ENCODE assay signal across 23 cellular contexts in the genomic region with DNA sequence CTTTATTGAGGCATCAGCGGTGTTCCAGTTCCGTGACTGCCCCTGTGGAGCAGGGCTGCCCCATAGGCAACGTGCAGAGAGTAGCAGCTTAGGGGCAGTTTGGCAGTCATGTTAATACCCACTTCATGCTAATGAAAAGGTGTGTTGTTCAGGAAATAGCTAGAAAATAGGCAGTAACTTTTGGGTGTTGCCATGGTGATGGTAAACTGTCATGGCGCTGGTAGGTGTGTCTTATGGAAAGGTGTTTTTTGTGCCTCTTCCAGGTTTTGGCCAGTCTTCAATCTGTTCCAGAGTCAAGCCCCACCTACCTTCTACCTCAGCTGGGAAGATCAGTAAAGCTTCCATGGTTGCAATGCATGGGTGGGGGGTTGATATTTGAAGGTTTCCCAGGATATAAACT. TPM values are rescaled to one million over a fixed set of nuclear protein-coding genes. Genes with fewer than 3 reads are reported as not detected.
DNase-seq lines count a peak whose midpoint lies in the region; ATAC-seq, FAIRE-seq and TF ChIP-seq lines count a peak whose summit lies in the region.
"Had no signal": no experiment of that assay in that cellular context is flagged by ENCODE, and none has a peak within 500 bp of the region (broad histone marks: within the 10 kb centered on the region; RNA-seq: fewer than 3 reads in every experiment).

No MANE protein-coding gene starts in this region.

- 89% methylated on average over 4 of the region's 4 CpGs; no CpG with 5 or more reads in 1 of the 2 experiments for WGBS in H1 (ENCODE audit: extremely low coverage in 1 of 2, insufficient coverage in 1 of 2, insufficient read length in 1 of 2, insufficient replicate concordance in 2 of 2, low coverage in 1 of 2, low lambda C conversion rate in 2 of 2, missing lambda C conversion rate in 1 of 2), 2 experiments

- H4K91ac ChIP-seq in H1 (replicated peaks; ENCODE audit: insufficient read length, low read length): no peak overlapping the region

- no peaks in the 10 kb centered on the region for H3K4me1 ChIP-seq in H1 (replicated peaks in 1 of 4; ENCODE audit: control insufficient read depth in 3 of 4, insufficient read depth in 4 of 4, low read length in 3 of 4)
- H3K4me1 ChIP-seq: A549, BE2C, HAP-1 had no signal

- CTCF ChIA-PET in activated CD4-positive, alpha-beta T cell treated with anti-CD3 and anti-CD28 coated beads, Interleukin-2, amount 10 ng/mL, durations not matched to agents 7 days and 5 days (lab: Charles Lee): no interaction called here
- CTCF ChIA-PET in WTC11 (lab: Charles Lee): interaction anchor here (0.8 kb wide), 1 partner anchor 17 kb away, joined by 3 read pairs; no protein-coding TSS in a partner anchor
- CTCF ChIA-PET in H1 (lab: Charles Lee; ENCODE audit: partially characterized antibody): interaction anchor here (0.6 kb wide), 1 partner anchor 88 kb away, joined by 3 read pairs; no protein-coding TSS in a partner anchor

- H3K9ac ChIP-seq in H1 (replicated peaks in 1 of 4; ENCODE audit: extremely low read depth in 1 of 4, low read depth in 3 of 4, low read length in 3 of 4): no peak overlapping the region
- H3K9ac ChIP-seq: BLaER1 treated with 17β-estradiol and CSF1 and Interleukin-3, amounts not matched to agents 10 nM and 100 nM; GM23248 had no signal

- POLR2A ChIA-PET in activated CD4-positive, alpha-beta T cell treated with anti-CD3 and anti-CD28 coated beads, Interleukin-2, amount 10 ng/mL, durations not matched to agents 7 days and 5 days (lab: Charles Lee): no interaction called here
- POLR2A ChIA-PET in WTC11 (lab: Charles Lee): no interaction called here
- POLR2A ChIA-PET in H1 (lab: Charles Lee; ENCODE audit: partially characterized antibody): no interaction called here

- H3K27ac ChIP-seq in H1 (ENCODE audit: low read depth, low read length) (no peak overlapping the region), temporal lobe (ENCODE audit: low read depth, low read length) (peak overlapping the region; percentile 9)
- H3K27ac ChIP-seq: A549; BLaER1 treated with 17β-estradiol and CSF1 and Interleukin-3, amounts not matched to agents 10 nM and 100 nM; GM23248 had no signal

- no peaks in the 10 kb centered on the region for H4K20me1 ChIP-seq in H1 (replicated peaks in 1 of 2; ENCODE audit: control insufficient read depth in 1 of 2, insufficient read depth in 2 of 2, low read length in 2 of 2)
- H4K20me1 ChIP-seq: BLaER1 treated with 17β-estradiol and CSF1 and Interleukin-3, amounts not matched to agents 10 nM and 100 nM had no signal

- DNase-seq in activated CD4-positive, alpha-beta T cell treated with anti-CD3 and anti-CD28 coated beads, Interleukin-2, amount 10 ng/mL, durations not matched to agents 24 days and 14 days: peak; percentile 35
- no peak for DNase-seq in activated CD4-positive, alpha-beta T cell treated with anti-CD3 and anti-CD28 coated beads, Interleukin-2, amount 10 ng/mL, durations not matched to agents 7 days and 5 days
- DNase-seq in WTC11 (ENCODE audit: low spot score) (no peak), H1 (ENCODE audit: low read depth in 1 of 2, low spot score in 2 of 2) (no peak), C1 segment of cervical spinal cord (lab: John Stamatoyannopoulos, UW) (no peak), dermis blood vessel endothelial cell (no peak)
- DNase-seq: 8988T; AML-193; BE2C; Calu3; CD4-positive, alpha-beta memory T cell; COR-L47; DMS79; EL; GDM1 had no signal

- no peaks in the 10 kb centered on the region for H3K27me3 ChIP-seq in H1 (replicated peaks in 1 of 4; ENCODE audit: control insufficient read depth in 3 of 4, extremely low read depth in 1 of 4, insufficient read depth in 3 of 4, low read length in 3 of 4)
- H3K27me3 ChIP-seq: BE2C; BLaER1 treated with 17β-estradiol and CSF1 and Interleukin-3, amounts not matched to agents 10 nM and 100 nM had no signal

- no peak for TF ChIP-seq POLR2A in H1 (IDR thresholded peaks at IDR 0.05; ENCODE audit: control extremely low read depth in 1 of 2, low read depth in 2 of 2, low read length in 2 of 2)

- no peak overlapping the region for H3K4me3 Mint-ChIP-seq in activated CD4-positive, alpha-beta T cell treated with anti-CD3 and anti-CD28 coated beads, Interleukin-2, amount 10 ng/mL, durations not matched to agents 24 days and 14 days
- H3K4me3 Mint-ChIP-seq in activated CD4-positive, alpha-beta T cell treated with anti-CD3 and anti-CD28 coated beads, Interleukin-2, amount 10 ng/mL, durations not matched to agents 7 days and 5 days: no peak overlapping the region
- H3K4me3 Mint-ChIP-seq in WTC11: no peak overlapping the region
- H3K4me3 Mint-ChIP-seq: CD4-positive, alpha-beta memory T cell; HFFc6 had no signal

- peaks cover 15% of the 10 kb centered on the region for H3K27me3 Mint-ChIP-seq in activated CD4-positive, alpha-beta T cell treated with anti-CD3 and anti-CD28 coated beads, Interleukin-2, amount 10 ng/mL, durations not matched to agents 24 days and 14 days
- peaks cover 25% of the 10 kb centered on the region for H3K27me3 Mint-ChIP-seq in activated CD4-positive, alpha-beta T cell treated with anti-CD3 and anti-CD28 coated beads, Interleukin-2, amount 10 ng/mL, durations not matched to agents 7 days and 5 days
- H3K27me3 Mint-ChIP-seq in WTC11 (ENCODE audit: low read depth): no peaks in the 10 kb centered on the region

- H2AFZ ChIP-seq in H1 (ENCODE audit: low read length): peak overlapping the region; percentile 41; the same call in 1 of the 2 replicates
- H2AFZ ChIP-seq: GM23248 had no signal

- H3K4me3 ChIP-seq in H1 (ENCODE audit: extremely low read depth in 1 of 4, insufficient read depth in 2 of 4, low read depth in 3 of 4, low read length in 4 of 4): no peak overlapping the region
- H3K4me3 ChIP-seq: A549; BLaER1 treated with 17β-estradiol and CSF1 and Interleukin-3, amounts not matched to agents 10 nM and 100 nM; GM12878; GM23248; HAP-1 had no signal

- H4K8ac ChIP-seq in H1 (ENCODE audit: extremely low read depth, insufficient read depth, low read length): no peak overlapping the region

- no peak overlapping the region for H2BK15ac ChIP-seq in H1 (ENCODE audit: low read length)

- H3K27ac Mint-ChIP-seq in activated CD4-positive, alpha-beta T cell treated with anti-CD3 and anti-CD28 coated beads, Interleukin-2, amount 10 ng/mL, durations not matched to agents 24 days and 14 days: no peak overlapping the region
- H3K27ac Mint-ChIP-seq in activated CD4-positive, alpha-beta T cell treated with anti-CD3 and anti-CD28 coated beads, Interleukin-2, amount 10 ng/mL, durations not matched to agents 7 days and 5 days: no peak overlapping the region
- no peak overlapping the region for H3K27ac Mint-ChIP-seq in WTC11
- H3K27ac Mint-ChIP-seq: CD4-positive, alpha-beta memory T cell; HFFc6 had no signal

- no peak overlapping the region for H2BK20ac ChIP-seq in H1 (ENCODE audit: low read length)

- no peak overlapping the region for H3K56ac ChIP-seq in H1 (replicated peaks; ENCODE audit: insufficient read length, low read depth, low read length)

- H2BK120ac ChIP-seq in H1 (replicated peaks; ENCODE audit: low read depth, low read length): no peak overlapping the region

- no peak for FAIRE-seq in H1 (lab: Jason Lieb, UNC)
- FAIRE-seq: A549, GM12878, GM19239 had no signal

- no peak overlapping the region for H3K4me2 ChIP-seq in H1 (ENCODE audit: insufficient read depth in 1 of 2, low read depth in 2 of 2, low read length in 2 of 2)
- H3K4me2 ChIP-seq: BLaER1 treated with 17β-estradiol and CSF1 and Interleukin-3, amounts not matched to agents 10 nM and 100 nM had no signal

- TF ChIP-seq EP300 in H1 (IDR thresholded peaks at IDR 0.05; ENCODE audit: borderline replicate concordance in 1 of 2, low read depth in 2 of 2, low read length in 2 of 2): no peak

- H2BK5ac ChIP-seq in H1 (ENCODE audit: low read depth, low read length): no peak overlapping the region

- no peaks in the 10 kb centered on the region for H3K9me3 Mint-ChIP-seq in activated CD4-positive, alpha-beta T cell treated with anti-CD3 and anti-CD28 coated beads, Interleukin-2, amount 10 ng/mL, durations not matched to agents 24 days and 14 days
- no peaks in the 10 kb centered on the region for H3K9me3 Mint-ChIP-seq in activated CD4-positive, alpha-beta T cell treated with anti-CD3 and anti-CD28 coated beads, Interleukin-2, amount 10 ng/mL, durations not matched to agents 7 days and 5 days
- H3K9me3 Mint-ChIP-seq in WTC11: peaks cover 4% of the 10 kb centered on the region; the same call in 1 of the 2 replicates
- H3K9me3 Mint-ChIP-seq: HFFc6 had no signal

- no peak overlapping the region for H4K5ac ChIP-seq in H1 (ENCODE audit: insufficient read length, low read depth, low read length)

- H2BK12ac ChIP-seq in H1 (ENCODE audit: low read depth, low read length): no peak overlapping the region

- H3K23ac ChIP-seq in H1 (ENCODE audit: insufficient read length): no peak overlapping the region

- ATAC-seq in WTC11: 0 out of 2 replicates have a peak, but pooled peaks have one; percentile 50
- ATAC-seq: GM12878 had no signal

- no peaks in the 10 kb centered on the region for H3K79me2 ChIP-seq in H1 (ENCODE audit: control insufficient read depth in 1 of 2, insufficient read depth in 2 of 2, low read length in 2 of 2)

- H3K23me2 ChIP-seq in H1 (ENCODE audit: low read depth, low read length): no peaks in the 10 kb centered on the region

- no peak overlapping the region for H3K4ac ChIP-seq in H1 (replicated peaks; ENCODE audit: insufficient read length, low read depth, low read length)

- H2AK5ac ChIP-seq in H1 (ENCODE audit: low read depth, low read length): no peak overlapping the region

- TF ChIP-seq RAD21 in H1 (IDR thresholded peaks at IDR 0.05 in 1 of 2, conservative IDR thresholded peaks at IDR 0.05 in 1 of 2; ENCODE audit: low read depth in 2 of 2, low read length in 2 of 2): no peak

- no peaks in the 10 kb centered on the region for H3K79me1 ChIP-seq in H1 (ENCODE audit: low read depth, low read length)

- no peaks in the 10 kb centered on the region for H3K36me3 Mint-ChIP-seq in activated CD4-positive, alpha-beta T cell treated with anti-CD3 and anti-CD28 coated beads, Interleukin-2, amount 10 ng/mL, durations not matched to agents 24 days and 14 days (ENCODE audit: low read depth)
- H3K36me3 Mint-ChIP-seq in activated CD4-positive, alpha-beta T cell treated with anti-CD3 and anti-CD28 coated beads, Interleukin-2, amount 10 ng/mL, durations not matched to agents 7 days and 5 days (ENCODE audit: low read depth): no peaks in the 10 kb centered on the region
- H3K36me3 Mint-ChIP-seq in WTC11: no peaks in the 10 kb centered on the region
- H3K36me3 Mint-ChIP-seq: CD4-positive, alpha-beta memory T cell had no signal

- H3K14ac ChIP-seq in H1 (ENCODE audit: insufficient read length): no peak overlapping the region

- no peaks in the 10 kb centered on the region for H3K4me1 Mint-ChIP-seq in activated CD4-positive, alpha-beta T cell treated with anti-CD3 and anti-CD28 coated beads, Interleukin-2, amount 10 ng/mL, durations not matched to agents 24 days and 14 days
- no peaks in the 10 kb centered on the region for H3K4me1 Mint-ChIP-seq in activated CD4-positive, alpha-beta T cell treated with anti-CD3 and anti-CD28 coated beads, Interleukin-2, amount 10 ng/mL, durations not matched to agents 7 days and 5 days
- H3K4me1 Mint-ChIP-seq in WTC11: peaks cover 5% of the 10 kb centered on the region

- H3K36me3 ChIP-seq in H1 (ENCODE audit: control insufficient read depth in 2 of 4, insufficient read depth in 4 of 4, low read length in 3 of 4): no peaks in the 10 kb centered on the region
- H3K36me3 ChIP-seq: BE2C; BLaER1 treated with 17β-estradiol and CSF1 and Interleukin-3, amounts not matched to agents 10 nM and 100 nM; HAP-1 had no signal

- TF ChIP-seq CTCF in WTC11 (IDR thresholded peaks at IDR 0.05): no peak
- TF ChIP-seq CTCF in H1 (IDR thresholded peaks at IDR 0.05; ENCODE audit: control extremely low read depth in 1 of 3, insufficient read depth in 1 of 3, low read depth in 1 of 3, low read length in 3 of 3): no peak

- no peaks in the 10 kb centered on the region for H3K9me3 ChIP-seq in H1 (ENCODE audit: insufficient read depth in 2 of 2, low read depth in 1 of 2, low read length in 1 of 2)
- H3K9me3 ChIP-seq: A549, BE2C, HAP-1 had no signal

- intact Hi-C loops in activated CD4-positive, alpha-beta T cell treated with anti-CD3 and anti-CD28 coated beads, Interleukin-2, amount 10 ng/mL, durations not matched to agents 24 days and 14 days (cut with micrococcal nuclease): no loop called here

- H3K18ac ChIP-seq in H1 (ENCODE audit: extremely low read depth, low read length): no peak overlapping the region

RNA-seq across cellular contexts. Expression of gene MINDY3, which starts 36.3 kb away (rescaled TPM):
- total RNA-seq in activated CD4-positive, alpha-beta T cell treated with anti-CD3 and anti-CD28 coated beads, Interleukin-2, amount 10 ng/mL, durations not matched to agents 24 days and 14 days: 16.3 and 20.1 TPM in 2 replicates
- 10 to 100 TPM; 22.3 to 26.0 TPM for total RNA-seq in activated CD4-positive, alpha-beta T cell treated with anti-CD3 and anti-CD28 coated beads, Interleukin-2, amount 10 ng/mL, durations not matched to agents 7 days and 5 days
- 11.3 to 14.6 TPM (median 13.2 TPM) in 3 replicates for total RNA-seq in WTC11 (2021)
- 13.1 and 13.6 TPM in 2 replicates for total RNA-seq in H1 (2021; fragmentation: NEBNext Ultra II Directional; extraction: Animal tissue kit (Norgen Biotek cat#: 25700))
- 3.0 and 4.6 TPM in 2 replicates for polyA plus RNA-seq in H1 (2011; rRNA removed)
- 6.5 TPM for polyA plus RNA-seq in H1 (2011; cell fraction: cytosol; rRNA removed)
- polyA plus RNA-seq in H1 (2011; cell fraction: nucleus; rRNA removed): 4.3 TPM
- 5.4 to 15.6 TPM (median 5.9 TPM) in 4 replicates for polyA plus RNA-seq in H1 (2012, experiment 1 of 2)
- 2.7 TPM for polyA plus RNA-seq in H1 (2012, experiment 2 of 2)
- polyA plus RNA-seq in H1 (2013, experiment 1 of 2): 8.5 TPM
- 8.1 TPM for polyA plus RNA-seq in H1 (2013, experiment 2 of 2)
- polyA minus RNA-seq in H1 (2011; rRNA and poly(A)+ RNA removed): 3.9 and 7.1 TPM in 2 replicates
- polyA minus RNA-seq in H1 (2011; cell fraction: cytosol; rRNA and poly(A)+ RNA removed): 5.1 TPM
- 10.2 TPM for polyA minus RNA-seq in H1 (2011; cell fraction: nucleus; rRNA and poly(A)+ RNA removed)
- total RNA-seq in temporal lobe: 81.4 TPM
- total RNA-seq in dermis blood vessel endothelial cell: 27.5 and 29.8 TPM in 2 replicates
